8 cellular contexts compared by ENCODE assay signal in the genomic region with DNA sequence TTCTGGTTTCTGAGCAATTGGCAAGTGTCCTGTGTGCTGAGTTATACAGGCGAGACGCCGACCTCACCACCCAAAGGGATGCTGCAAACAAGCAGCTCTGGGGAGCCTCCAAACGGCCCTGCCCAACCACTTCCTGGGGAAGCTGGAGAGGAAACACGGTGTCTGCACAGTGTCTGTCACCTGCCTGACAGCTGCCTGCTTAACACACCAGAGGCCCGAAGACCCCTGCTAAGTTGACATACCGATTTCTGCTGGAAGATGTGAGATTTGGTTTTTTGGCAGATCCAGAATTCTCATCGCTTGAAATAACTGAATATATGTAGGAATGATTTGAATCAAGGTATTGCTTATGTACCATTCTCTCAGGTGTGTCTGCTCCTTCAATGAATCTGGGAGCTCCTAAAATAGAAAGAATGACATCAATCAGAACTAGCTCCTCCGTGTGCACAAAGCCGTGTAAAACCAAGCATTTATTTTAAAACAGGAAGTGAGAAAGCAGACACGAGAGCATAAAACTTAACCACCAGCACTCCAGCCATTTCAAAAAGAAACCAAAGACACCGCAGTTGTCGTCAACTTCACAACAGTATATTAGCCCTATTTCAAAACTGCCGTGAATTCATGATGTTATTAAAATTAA. TPM values are rescaled to one million over a fixed set of nuclear protein-coding genes. Genes with fewer than 3 reads are reported as not detected.
A peak's percentile ranks its signal among the peaks of the same experiment; 100 is the strongest.
DNase-seq lines count a peak whose midpoint lies in the region; ATAC-seq, FAIRE-seq and TF ChIP-seq lines count a peak whose summit lies in the region.

No MANE protein-coding gene starts in this region.

- H3K4me3 ChIP-seq in Peyer's patch, result peak overlapping the region in 1 of 4 donors; percentile 6

- DNase-seq in Peyer's patch, result peak; percentile 57 to 96 (median 95)
- DNase-seq in activated T-helper 2 cell treated with anti-CD3 and anti-CD28 coated beads, Interferon-gamma antibody, Interleukin-2, Interleukin-4, amounts not matched to agents 10 μg/mL and 5 μg/mL and 100 μg/mL, durations not matched to agents 14 hours and 24 hours and 36 hours (ENCODE audit: low spot score), result peak; percentile 75
- DNase-seq in hepatic stellate cell (ENCODE audit: low spot score), result peak; percentile 55
- peak; percentile 66 for DNase-seq in stimulated activated CD8-positive, alpha-beta memory T cell treated with anti-CD3 and anti-CD28 coated beads, Interleukin-12 subunit alpha, Interleukin-12 subunit beta, amount 100 ng/mL, for 1 hour (ENCODE audit: low read depth)
- no peak for DNase-seq in urothelium cell line (ENCODE audit: low spot score)
- DNase-seq in mesothelial cell of epicardium (ENCODE audit: low spot score in 2 of 2, unreplicated experiment in 2 of 2), result no peak

- no peaks in the 10 kb centered on the region for H3K36me3 Mint-ChIP-seq in activated T-helper 2 cell treated with anti-CD3 and anti-CD28 coated beads, Interferon-gamma antibody, Interleukin-2, Interleukin-4, amounts not matched to agents 10 μg/mL and 5 μg/mL and 100 μg/mL, durations not matched to agents 14 hours and 24 hours and 36 hours (ENCODE audit: low read depth)
- H3K36me3 Mint-ChIP-seq in mesothelial cell of epicardium, result no peaks in the 10 kb centered on the region

- peak overlapping the region; percentile 87 for H3K27ac Mint-ChIP-seq in activated T-helper 2 cell treated with anti-CD3 and anti-CD28 coated beads, Interferon-gamma antibody, Interleukin-2, Interleukin-4, amounts not matched to agents 10 μg/mL and 5 μg/mL and 100 μg/mL, durations not matched to agents 14 hours and 24 hours and 36 hours
- H3K27ac Mint-ChIP-seq in mesothelial cell of epicardium, result no peak overlapping the region

- TF ChIP-seq POLR2A in Peyer's patch (IDR thresholded peaks at IDR 0.05), result no peak

- no peaks in the 10 kb centered on the region for H3K9me3 ChIP-seq in Peyer's patch

- no peaks in the 10 kb centered on the region for H3K36me3 ChIP-seq in Peyer's patch

- intact Hi-C loops in activated T-helper 2 cell treated with anti-CD3 and anti-CD28 coated beads, Interferon-gamma antibody, Interleukin-2, Interleukin-4, amounts not matched to agents 10 μg/mL and 5 μg/mL and 100 μg/mL, durations not matched to agents 14 hours and 24 hours and 36 hours (cut with micrococcal nuclease), result loop anchor here (5.0 kb wide), 1 partner anchor 52 kb away; no protein-coding TSS in a partner anchor

- peaks cover 62% of the 10 kb centered on the region for H3K4me1 Mint-ChIP-seq in activated T-helper 2 cell treated with anti-CD3 and anti-CD28 coated beads, Interferon-gamma antibody, Interleukin-2, Interleukin-4, amounts not matched to agents 10 μg/mL and 5 μg/mL and 100 μg/mL, durations not matched to agents 14 hours and 24 hours and 36 hours (ENCODE audit: low read depth)
- H3K4me1 Mint-ChIP-seq in mesothelial cell of epicardium, result peaks cover 16% of the 10 kb centered on the region

- ATAC-seq in GM18858 (IDR thresholded peaks at IDR 0.05; ENCODE audit: unreplicated experiment) (peak; percentile 58), HG02938 (IDR thresholded peaks at IDR 0.05; ENCODE audit: unreplicated experiment) (peak; percentile 71)

- H3K27me3 Mint-ChIP-seq in activated T-helper 2 cell treated with anti-CD3 and anti-CD28 coated beads, Interferon-gamma antibody, Interleukin-2, Interleukin-4, amounts not matched to agents 10 μg/mL and 5 μg/mL and 100 μg/mL, durations not matched to agents 14 hours and 24 hours and 36 hours (ENCODE audit: low read depth), result peaks cover 23% of the 10 kb centered on the region
- H3K27me3 Mint-ChIP-seq in mesothelial cell of epicardium (ENCODE audit: low read depth), result peaks cover 14% of the 10 kb centered on the region

- no peaks in the 10 kb centered on the region for H3K9me3 Mint-ChIP-seq in activated T-helper 2 cell treated with anti-CD3 and anti-CD28 coated beads, Interferon-gamma antibody, Interleukin-2, Interleukin-4, amounts not matched to agents 10 μg/mL and 5 μg/mL and 100 μg/mL, durations not matched to agents 14 hours and 24 hours and 36 hours
- peaks cover 3% of the 10 kb centered on the region for H3K9me3 Mint-ChIP-seq in mesothelial cell of epicardium

- TF ChIP-seq CTCF in Peyer's patch (IDR thresholded peaks at IDR 0.05) (no peak), mesothelial cell of epicardium (IDR thresholded peaks at IDR 0.05; ENCODE audit: unreplicated experiment) (no peak)

- H3K4me3 Mint-ChIP-seq in activated T-helper 2 cell treated with anti-CD3 and anti-CD28 coated beads, Interferon-gamma antibody, Interleukin-2, Interleukin-4, amounts not matched to agents 10 μg/mL and 5 μg/mL and 100 μg/mL, durations not matched to agents 14 hours and 24 hours and 36 hours (ENCODE audit: low read depth), result peak overlapping the region; percentile 76
- H3K4me3 Mint-ChIP-seq in mesothelial cell of epicardium, result no peak overlapping the region

- peak overlapping the region; percentile 49 to 79 (median 60) for H3K27ac ChIP-seq in Peyer's patch

- peaks cover 0 to 18% (median 8%) of the 10 kb centered on the region in 4 donors for H3K4me1 ChIP-seq in Peyer's patch

- H3K27me3 ChIP-seq in Peyer's patch, result no peaks in the 10 kb centered on the region

- FAIRE-seq in urothelium cell line (lab: Jason Lieb, UNC), result no peak

RNA-seq across cellular contexts. Expression of gene LRRC2, which starts 27.2 kb away (rescaled TPM):
- total RNA-seq in Peyer's patch, result 10 to 100 TPM in 1 of 4 donors, 1 to 10 TPM in 1, under 1 TPM in 2; 0.35 to 23.9 (median 1.3) TPM
- 0.09 TPM in 1 of 2 replicates, not detected in the other for total RNA-seq in activated T-helper 2 cell treated with anti-CD3 and anti-CD28 coated beads, Interferon-gamma antibody, Interleukin-2, Interleukin-4, amounts not matched to agents 10 μg/mL and 5 μg/mL and 100 μg/mL, durations not matched to agents 14 hours and 24 hours and 36 hours
- 0.87 to 1.7 TPM (median 0.97 TPM) in 3 replicates for total RNA-seq in mesothelial cell of epicardium

RNA-seq across cellular contexts. Expression of gene RTP3, which starts 41.1 kb away (rescaled TPM):
- total RNA-seq in Peyer's patch (not detected), mesothelial cell of epicardium (not detected in 3 replicates)
- not detected in 2 replicates for total RNA-seq in activated T-helper 2 cell treated with anti-CD3 and anti-CD28 coated beads, Interferon-gamma antibody, Interleukin-2, Interleukin-4, amounts not matched to agents 10 μg/mL and 5 μg/mL and 100 μg/mL, durations not matched to agents 14 hours and 24 hours and 36 hours

Comparison
In these comparisons a context has a peak if more than half of its experiments do, and no peak if none do; other contexts are left out.
1. DNase-seq: peak in Peyer's patch (3 of 3), activated T-helper 2 cell treated with anti-CD3 and anti-CD28 coated beads, Interferon-gamma antibody, Interleukin-2, Interleukin-4, amounts not matched to agents 10 μg/mL and 5 μg/mL and 100 μg/mL, durations not matched to agents 14 hours and 24 hours and 36 hours (single experiment), hepatic stellate cell (single experiment) and stimulated activated CD8-positive, alpha-beta memory T cell treated with anti-CD3 and anti-CD28 coated beads, Interleukin-12 subunit alpha, Interleukin-12 subunit beta, amount 100 ng/mL, for 1 hour (single experiment); none in urothelium cell line (single experiment) and mesothelial cell of epicardium (0 of 2).